1 cellular context compared by ENCODE assay signal in the genomic region with DNA sequence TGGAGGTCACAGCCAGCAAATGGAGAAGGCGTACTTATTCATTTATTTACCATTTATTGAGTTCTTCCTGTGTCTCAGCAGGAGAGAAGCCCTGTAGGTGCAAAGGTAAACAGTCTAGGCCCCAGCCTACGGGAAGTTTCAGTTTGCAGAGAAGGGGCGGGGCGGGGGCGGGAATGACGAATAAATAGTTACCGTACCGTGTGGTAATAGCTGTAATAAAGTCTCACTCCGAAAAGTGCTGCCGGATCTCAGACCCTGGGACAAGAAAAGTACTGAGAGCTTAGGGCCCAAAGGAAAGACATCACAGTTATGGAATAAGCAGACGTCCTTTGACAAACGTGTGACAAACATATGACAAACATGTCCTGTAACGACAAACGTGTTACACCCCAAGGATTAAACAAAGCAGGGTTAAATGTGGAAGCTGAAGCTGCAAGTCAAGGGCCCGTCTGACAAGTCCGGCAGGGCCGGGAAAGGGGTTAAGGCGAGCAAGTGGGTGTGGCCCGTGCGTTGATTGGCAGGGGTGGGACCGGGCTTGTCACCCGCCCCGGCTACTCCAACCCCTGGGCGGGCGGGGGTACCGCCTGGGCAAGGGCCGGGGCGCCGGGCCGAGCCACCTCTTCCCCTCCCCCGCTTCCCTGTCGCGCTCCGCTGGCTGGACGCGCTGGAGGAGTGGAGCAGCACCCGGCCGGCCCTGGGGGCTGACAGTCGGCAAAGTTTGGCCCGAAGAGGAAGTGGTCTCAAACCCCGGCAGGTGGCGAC.
TF ChIP-seq lines count a peak whose summit lies in the region.

A gene with protein sequence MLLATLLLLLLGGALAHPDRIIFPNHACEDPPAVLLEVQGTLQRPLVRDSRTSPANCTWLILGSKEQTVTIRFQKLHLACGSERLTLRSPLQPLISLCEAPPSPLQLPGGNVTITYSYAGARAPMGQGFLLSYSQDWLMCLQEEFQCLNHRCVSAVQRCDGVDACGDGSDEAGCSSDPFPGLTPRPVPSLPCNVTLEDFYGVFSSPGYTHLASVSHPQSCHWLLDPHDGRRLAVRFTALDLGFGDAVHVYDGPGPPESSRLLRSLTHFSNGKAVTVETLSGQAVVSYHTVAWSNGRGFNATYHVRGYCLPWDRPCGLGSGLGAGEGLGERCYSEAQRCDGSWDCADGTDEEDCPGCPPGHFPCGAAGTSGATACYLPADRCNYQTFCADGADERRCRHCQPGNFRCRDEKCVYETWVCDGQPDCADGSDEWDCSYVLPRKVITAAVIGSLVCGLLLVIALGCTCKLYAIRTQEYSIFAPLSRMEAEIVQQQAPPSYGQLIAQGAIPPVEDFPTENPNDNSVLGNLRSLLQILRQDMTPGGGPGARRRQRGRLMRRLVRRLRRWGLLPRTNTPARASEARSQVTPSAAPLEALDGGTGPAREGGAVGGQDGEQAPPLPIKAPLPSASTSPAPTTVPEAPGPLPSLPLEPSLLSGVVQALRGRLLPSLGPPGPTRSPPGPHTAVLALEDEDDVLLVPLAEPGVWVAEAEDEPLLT (plus strand): TSS at position 541 of the 762 bp plus-strand sequence. CDS start 564 bp downstream, outside the sequence.

TF ChIP-seq in HepG2, 621 proteins besides CTCF, POLR2A, EP300 and RAD21 (continued from another document and continues in another):
- TF ChIP-seq, protein P1, sequence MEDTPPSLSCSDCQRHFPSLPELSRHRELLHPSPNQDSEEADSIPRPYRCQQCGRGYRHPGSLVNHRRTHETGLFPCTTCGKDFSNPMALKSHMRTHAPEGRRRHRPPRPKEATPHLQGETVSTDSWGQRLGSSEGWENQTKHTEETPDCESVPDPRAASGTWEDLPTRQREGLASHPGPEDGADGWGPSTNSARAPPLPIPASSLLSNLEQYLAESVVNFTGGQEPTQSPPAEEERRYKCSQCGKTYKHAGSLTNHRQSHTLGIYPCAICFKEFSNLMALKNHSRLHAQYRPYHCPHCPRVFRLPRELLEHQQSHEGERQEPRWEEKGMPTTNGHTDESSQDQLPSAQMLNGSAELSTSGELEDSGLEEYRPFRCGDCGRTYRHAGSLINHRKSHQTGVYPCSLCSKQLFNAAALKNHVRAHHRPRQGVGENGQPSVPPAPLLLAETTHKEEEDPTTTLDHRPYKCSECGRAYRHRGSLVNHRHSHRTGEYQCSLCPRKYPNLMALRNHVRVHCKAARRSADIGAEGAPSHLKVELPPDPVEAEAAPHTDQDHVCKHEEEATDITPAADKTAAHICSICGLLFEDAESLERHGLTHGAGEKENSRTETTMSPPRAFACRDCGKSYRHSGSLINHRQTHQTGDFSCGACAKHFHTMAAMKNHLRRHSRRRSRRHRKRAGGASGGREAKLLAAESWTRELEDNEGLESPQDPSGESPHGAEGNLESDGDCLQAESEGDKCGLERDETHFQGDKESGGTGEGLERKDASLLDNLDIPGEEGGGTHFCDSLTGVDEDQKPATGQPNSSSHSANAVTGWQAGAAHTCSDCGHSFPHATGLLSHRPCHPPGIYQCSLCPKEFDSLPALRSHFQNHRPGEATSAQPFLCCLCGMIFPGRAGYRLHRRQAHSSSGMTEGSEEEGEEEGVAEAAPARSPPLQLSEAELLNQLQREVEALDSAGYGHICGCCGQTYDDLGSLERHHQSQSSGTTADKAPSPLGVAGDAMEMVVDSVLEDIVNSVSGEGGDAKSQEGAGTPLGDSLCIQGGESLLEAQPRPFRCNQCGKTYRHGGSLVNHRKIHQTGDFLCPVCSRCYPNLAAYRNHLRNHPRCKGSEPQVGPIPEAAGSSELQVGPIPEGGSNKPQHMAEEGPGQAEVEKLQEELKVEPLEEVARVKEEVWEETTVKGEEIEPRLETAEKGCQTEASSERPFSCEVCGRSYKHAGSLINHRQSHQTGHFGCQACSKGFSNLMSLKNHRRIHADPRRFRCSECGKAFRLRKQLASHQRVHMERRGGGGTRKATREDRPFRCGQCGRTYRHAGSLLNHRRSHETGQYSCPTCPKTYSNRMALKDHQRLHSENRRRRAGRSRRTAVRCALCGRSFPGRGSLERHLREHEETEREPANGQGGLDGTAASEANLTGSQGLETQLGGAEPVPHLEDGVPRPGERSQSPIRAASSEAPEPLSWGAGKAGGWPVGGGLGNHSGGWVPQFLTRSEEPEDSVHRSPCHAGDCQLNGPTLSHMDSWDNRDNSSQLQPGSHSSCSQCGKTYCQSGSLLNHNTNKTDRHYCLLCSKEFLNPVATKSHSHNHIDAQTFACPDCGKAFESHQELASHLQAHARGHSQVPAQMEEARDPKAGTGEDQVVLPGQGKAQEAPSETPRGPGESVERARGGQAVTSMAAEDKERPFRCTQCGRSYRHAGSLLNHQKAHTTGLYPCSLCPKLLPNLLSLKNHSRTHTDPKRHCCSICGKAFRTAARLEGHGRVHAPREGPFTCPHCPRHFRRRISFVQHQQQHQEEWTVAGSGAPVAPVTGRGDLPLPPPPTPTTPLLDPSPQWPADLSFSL (CRISPR knock-in tag; IDR thresholded peaks at IDR 0.05) = no peak
- TF ChIP-seq, protein P2, sequence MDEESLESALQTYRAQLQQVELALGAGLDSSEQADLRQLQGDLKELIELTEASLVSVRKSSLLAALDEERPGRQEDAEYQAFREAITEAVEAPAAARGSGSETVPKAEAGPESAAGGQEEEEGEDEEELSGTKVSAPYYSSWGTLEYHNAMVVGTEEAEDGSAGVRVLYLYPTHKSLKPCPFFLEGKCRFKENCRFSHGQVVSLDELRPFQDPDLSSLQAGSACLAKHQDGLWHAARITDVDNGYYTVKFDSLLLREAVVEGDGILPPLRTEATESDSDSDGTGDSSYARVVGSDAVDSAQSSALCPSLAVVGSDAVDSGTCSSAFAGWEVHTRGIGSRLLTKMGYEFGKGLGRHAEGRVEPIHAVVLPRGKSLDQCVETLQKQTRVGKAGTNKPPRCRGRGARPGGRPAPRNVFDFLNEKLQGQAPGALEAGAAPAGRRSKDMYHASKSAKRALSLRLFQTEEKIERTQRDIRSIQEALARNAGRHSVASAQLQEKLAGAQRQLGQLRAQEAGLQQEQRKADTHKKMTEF (CRISPR knock-in tag; IDR thresholded peaks at IDR 0.05) = peak; percentile 98
- TF ChIP-seq, protein P3, sequence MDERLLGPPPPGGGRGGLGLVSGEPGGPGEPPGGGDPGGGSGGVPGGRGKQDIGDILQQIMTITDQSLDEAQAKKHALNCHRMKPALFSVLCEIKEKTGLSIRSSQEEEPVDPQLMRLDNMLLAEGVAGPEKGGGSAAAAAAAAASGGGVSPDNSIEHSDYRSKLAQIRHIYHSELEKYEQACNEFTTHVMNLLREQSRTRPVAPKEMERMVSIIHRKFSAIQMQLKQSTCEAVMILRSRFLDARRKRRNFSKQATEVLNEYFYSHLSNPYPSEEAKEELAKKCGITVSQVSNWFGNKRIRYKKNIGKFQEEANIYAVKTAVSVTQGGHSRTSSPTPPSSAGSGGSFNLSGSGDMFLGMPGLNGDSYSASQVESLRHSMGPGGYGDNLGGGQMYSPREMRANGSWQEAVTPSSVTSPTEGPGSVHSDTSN (CRISPR knock-in tag; IDR thresholded peaks at IDR 0.05) = peak; percentile 97
- TF ChIP-seq, protein P4, sequence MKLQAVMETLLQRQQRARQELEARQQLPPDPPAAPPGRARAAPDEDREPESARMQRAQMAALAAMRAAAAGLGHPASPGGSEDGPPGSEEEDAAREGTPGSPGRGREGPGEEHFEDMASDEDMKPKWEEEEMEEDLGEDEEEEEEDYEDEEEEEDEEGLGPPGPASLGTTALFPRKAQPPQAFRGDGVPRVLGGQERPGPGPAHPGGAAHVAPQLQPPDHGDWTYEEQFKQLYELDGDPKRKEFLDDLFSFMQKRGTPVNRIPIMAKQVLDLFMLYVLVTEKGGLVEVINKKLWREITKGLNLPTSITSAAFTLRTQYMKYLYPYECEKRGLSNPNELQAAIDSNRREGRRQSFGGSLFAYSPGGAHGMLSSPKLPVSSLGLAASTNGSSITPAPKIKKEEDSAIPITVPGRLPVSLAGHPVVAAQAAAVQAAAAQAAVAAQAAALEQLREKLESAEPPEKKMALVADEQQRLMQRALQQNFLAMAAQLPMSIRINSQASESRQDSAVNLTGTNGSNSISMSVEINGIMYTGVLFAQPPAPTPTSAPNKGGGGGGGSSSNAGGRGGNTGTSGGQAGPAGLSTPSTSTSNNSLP (IDR thresholded peaks at IDR 0.05; ENCODE audit: low read depth, low read length) = peak; percentile 70
- TF ChIP-seq, protein P5, sequence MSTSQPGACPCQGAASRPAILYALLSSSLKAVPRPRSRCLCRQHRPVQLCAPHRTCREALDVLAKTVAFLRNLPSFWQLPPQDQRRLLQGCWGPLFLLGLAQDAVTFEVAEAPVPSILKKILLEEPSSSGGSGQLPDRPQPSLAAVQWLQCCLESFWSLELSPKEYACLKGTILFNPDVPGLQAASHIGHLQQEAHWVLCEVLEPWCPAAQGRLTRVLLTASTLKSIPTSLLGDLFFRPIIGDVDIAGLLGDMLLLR (CRISPR knock-in tag; IDR thresholded peaks at IDR 0.05) = peak; percentile 94
- no peak for TF ChIP-seq MAFK (conservative IDR thresholded peaks at IDR 0.05 in 1 of 2, IDR thresholded peaks at IDR 0.05 in 1 of 2; ENCODE audit: low read length in 2 of 2)
- peak; percentile 96; the same call in 1 of the 2 replicates for TF ChIP-seq ZBTB8A (CRISPR knock-in tag; IDR thresholded peaks at IDR 0.05; ENCODE audit: borderline replicate concordance, low read depth)
- TF ChIP-seq ZNF816 (CRISPR knock-in tag; IDR thresholded peaks at IDR 0.05; ENCODE audit: borderline replicate concordance) = peak; percentile 100
- peak; percentile 78 for TF ChIP-seq NCOA2 (CRISPR knock-in tag; IDR thresholded peaks at IDR 0.05)
- peak; percentile 69; the same call in 1 of the 2 replicates for TF ChIP-seq GFI1 (CRISPR knock-in tag; IDR thresholded peaks at IDR 0.05; ENCODE audit: borderline replicate concordance)
- peak; percentile 73 for TF ChIP-seq MZF1 (CRISPR knock-in tag; IDR thresholded peaks at IDR 0.05; ENCODE audit: borderline replicate concordance)
- peak; percentile 74; the same call in 1 of the 2 replicates for TF ChIP-seq NFIC (IDR thresholded peaks at IDR 0.05; ENCODE audit: low read length)
- TF ChIP-seq FIP1L1 (IDR thresholded peaks at IDR 0.05; ENCODE audit: borderline replicate concordance, insufficient read depth, low read depth, low read length) = 0 out of 2 replicates have a peak, but pooled peaks have one; percentile 30
- TF ChIP-seq ZNF556 (CRISPR knock-in tag; IDR thresholded peaks at IDR 0.05; ENCODE audit: borderline replicate concordance) = peak; percentile 97
- TF ChIP-seq NFIB (CRISPR knock-in tag; IDR thresholded peaks at IDR 0.05; ENCODE audit: borderline replicate concordance) = no peak
- no peak for TF ChIP-seq ATF7 (IDR thresholded peaks at IDR 0.05)
- no peak; the same call in none of the 2 replicates for TF ChIP-seq ATF7 (CRISPR knock-in tag; IDR thresholded peaks at IDR 0.05)
- no peak for TF ChIP-seq CCAR2 (optimal IDR thresholded peaks at IDR 0.05; ENCODE audit: low read depth, low read length)
- peak; percentile 7; the same call in 1 of the 2 replicates for TF ChIP-seq ZNF510 (CRISPR knock-in tag; IDR thresholded peaks at IDR 0.05; ENCODE audit: low read depth)
- peak; percentile 79 for TF ChIP-seq FOXO1 (CRISPR knock-in tag; IDR thresholded peaks at IDR 0.05)
- TF ChIP-seq TBX3 (IDR thresholded peaks at IDR 0.05; ENCODE audit: borderline replicate concordance) = peak; percentile 77
- no peak; the same call in 1 of the 2 replicates for TF ChIP-seq ZFP41 (CRISPR knock-in tag; IDR thresholded peaks at IDR 0.05; ENCODE audit: borderline replicate concordance)
- TF ChIP-seq, protein P6, sequence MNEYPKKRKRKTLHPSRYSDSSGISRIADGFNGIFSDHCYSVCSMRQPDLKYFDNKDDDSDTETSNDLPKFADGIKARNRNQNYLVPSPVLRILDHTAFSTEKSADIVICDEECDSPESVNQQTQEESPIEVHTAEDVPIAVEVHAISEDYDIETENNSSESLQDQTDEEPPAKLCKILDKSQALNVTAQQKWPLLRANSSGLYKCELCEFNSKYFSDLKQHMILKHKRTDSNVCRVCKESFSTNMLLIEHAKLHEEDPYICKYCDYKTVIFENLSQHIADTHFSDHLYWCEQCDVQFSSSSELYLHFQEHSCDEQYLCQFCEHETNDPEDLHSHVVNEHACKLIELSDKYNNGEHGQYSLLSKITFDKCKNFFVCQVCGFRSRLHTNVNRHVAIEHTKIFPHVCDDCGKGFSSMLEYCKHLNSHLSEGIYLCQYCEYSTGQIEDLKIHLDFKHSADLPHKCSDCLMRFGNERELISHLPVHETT (CRISPR knock-in tag; conservative IDR thresholded peaks at IDR 0.05) = peak; percentile 88
- TF ChIP-seq MEF2D (CRISPR knock-in tag; IDR thresholded peaks at IDR 0.05) = peak; percentile 97
- TF ChIP-seq BRCA1 (CRISPR knock-in tag; IDR thresholded peaks at IDR 0.05) = peak; percentile 97
- peak; percentile 81 for TF ChIP-seq HNRNPLL (IDR thresholded peaks at IDR 0.05; ENCODE audit: low read depth, low read length, poor library complexity, severe bottlenecking)
- peak; percentile 84 for TF ChIP-seq FOSL2 (CRISPR knock-in tag; IDR thresholded peaks at IDR 0.05)
- TF ChIP-seq ZNF234 (CRISPR knock-in tag; conservative IDR thresholded peaks at IDR 0.05) = no peak; the same call in 1 of the 2 replicates
- peak; percentile 41 for TF ChIP-seq NAIF1 (CRISPR knock-in tag; IDR thresholded peaks at IDR 0.05; ENCODE audit: borderline replicate concordance)
- peak; percentile 94 for TF ChIP-seq PHF8 (CRISPR knock-in tag; IDR thresholded peaks at IDR 0.05)
- TF ChIP-seq ZNF430 (CRISPR knock-in tag; IDR thresholded peaks at IDR 0.05) = peak; percentile 75; the same call in 1 of the 2 replicates
- TF ChIP-seq, protein P7, sequence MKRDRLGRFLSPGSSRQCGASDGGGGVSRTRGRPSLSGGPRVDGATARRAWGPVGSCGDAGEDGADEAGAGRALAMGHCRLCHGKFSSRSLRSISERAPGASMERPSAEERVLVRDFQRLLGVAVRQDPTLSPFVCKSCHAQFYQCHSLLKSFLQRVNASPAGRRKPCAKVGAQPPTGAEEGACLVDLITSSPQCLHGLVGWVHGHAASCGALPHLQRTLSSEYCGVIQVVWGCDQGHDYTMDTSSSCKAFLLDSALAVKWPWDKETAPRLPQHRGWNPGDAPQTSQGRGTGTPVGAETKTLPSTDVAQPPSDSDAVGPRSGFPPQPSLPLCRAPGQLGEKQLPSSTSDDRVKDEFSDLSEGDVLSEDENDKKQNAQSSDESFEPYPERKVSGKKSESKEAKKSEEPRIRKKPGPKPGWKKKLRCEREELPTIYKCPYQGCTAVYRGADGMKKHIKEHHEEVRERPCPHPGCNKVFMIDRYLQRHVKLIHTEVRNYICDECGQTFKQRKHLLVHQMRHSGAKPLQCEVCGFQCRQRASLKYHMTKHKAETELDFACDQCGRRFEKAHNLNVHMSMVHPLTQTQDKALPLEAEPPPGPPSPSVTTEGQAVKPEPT (CRISPR knock-in tag; IDR thresholded peaks at IDR 0.05; ENCODE audit: low read depth) = peak; percentile 95
- TF ChIP-seq, protein P8, sequence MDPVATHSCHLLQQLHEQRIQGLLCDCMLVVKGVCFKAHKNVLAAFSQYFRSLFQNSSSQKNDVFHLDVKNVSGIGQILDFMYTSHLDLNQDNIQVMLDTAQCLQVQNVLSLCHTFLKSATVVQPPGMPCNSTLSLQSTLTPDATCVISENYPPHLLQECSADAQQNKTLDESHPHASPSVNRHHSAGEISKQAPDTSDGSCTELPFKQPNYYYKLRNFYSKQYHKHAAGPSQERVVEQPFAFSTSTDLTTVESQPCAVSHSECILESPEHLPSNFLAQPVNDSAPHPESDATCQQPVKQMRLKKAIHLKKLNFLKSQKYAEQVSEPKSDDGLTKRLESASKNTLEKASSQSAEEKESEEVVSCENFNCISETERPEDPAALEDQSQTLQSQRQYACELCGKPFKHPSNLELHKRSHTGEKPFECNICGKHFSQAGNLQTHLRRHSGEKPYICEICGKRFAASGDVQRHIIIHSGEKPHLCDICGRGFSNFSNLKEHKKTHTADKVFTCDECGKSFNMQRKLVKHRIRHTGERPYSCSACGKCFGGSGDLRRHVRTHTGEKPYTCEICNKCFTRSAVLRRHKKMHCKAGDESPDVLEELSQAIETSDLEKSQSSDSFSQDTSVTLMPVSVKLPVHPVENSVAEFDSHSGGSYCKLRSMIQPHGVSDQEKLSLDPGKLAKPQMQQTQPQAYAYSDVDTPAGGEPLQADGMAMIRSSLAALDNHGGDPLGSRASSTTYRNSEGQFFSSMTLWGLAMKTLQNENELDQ (CRISPR knock-in tag; IDR thresholded peaks at IDR 0.05; ENCODE audit: borderline replicate concordance) = no peak
- TF ChIP-seq ZNF20 (CRISPR knock-in tag; IDR thresholded peaks at IDR 0.05) = peak; percentile 82; the same call in 1 of the 2 replicates
